Comparison of ENCODE assay signal across 11 cellular contexts in genomic region chr16:49464877-49465504, GRCh38.
DNase-seq lines count a peak whose midpoint lies in the region; ATAC-seq and TF ChIP-seq lines count a peak whose summit lies in the region.
"Had no signal": no experiment of that assay in that cellular context is flagged by ENCODE, and none has a peak within 500 bp of the region (broad histone marks: within the 10 kb centered on the region; RNA-seq: fewer than 3 reads in every experiment).

No MANE protein-coding gene starts in this region.

- no peaks in the 10 kb centered on the region for H3K4me1 ChIP-seq in A673 (ENCODE audit: insufficient read depth, low read length, poor library complexity, severe bottlenecking)
- H3K4me1 ChIP-seq: prostate gland, tibial artery had no signal

- POLR2A ChIA-PET in A673 (lab: Charles Lee; ENCODE audit: low non-redundant PET) = no interaction called here

- intact Hi-C loops in A673 (cut with micrococcal nuclease; ENCODE audit: unreplicated experiment) = no loop called here

- no peaks in the 10 kb centered on the region for H3K9me3 ChIP-seq in A673 (ENCODE audit: low read depth, low read length, poor library complexity, severe bottlenecking)
- H3K9me3 ChIP-seq: prostate gland, tibial artery had no signal

- no peak overlapping the region for H3K4me3 ChIP-seq in A673 (ENCODE audit: low read depth, low read length, poor library complexity, severe bottlenecking)
- H3K4me3 ChIP-seq: prostate gland, tibial artery had no signal

- BruUV-seq in A673 (replicated peaks; lab: Mats Ljungman, UMichigan) = no TSS peak

- H3K36me3 ChIP-seq in A673 (ENCODE audit: insufficient read depth, low read length, poor library complexity, severe bottlenecking) = no peaks in the 10 kb centered on the region
- H3K36me3 ChIP-seq: prostate gland, tibial artery had no signal

- DNase-seq in A673 (ENCODE audit: low spot score) = no peak
- DNase-seq in iPS-NIHi7 (ENCODE audit: extremely low spot score) = peak; percentile 88
- no peak for DNase-seq in NCI-H2227 (lab: John Stamatoyannopoulos, UW; ENCODE audit: unreplicated experiment)
- DNase-seq in NCI-H1092 treated with DMSO at 0.1 percent for 48 hours (lab: John Stamatoyannopoulos, UW) = no peak

- ATAC-seq in HG03565 (IDR thresholded peaks at IDR 0.05; ENCODE audit: unreplicated experiment) (no peak), HG02852 (IDR thresholded peaks at IDR 0.05; ENCODE audit: unreplicated experiment) (no peak)

- CTCF ChIA-PET in A673 (lab: Charles Lee) = interaction anchor here (0.6 kb wide), 1 partner anchor 57 kb away, joined by 3 read pairs; no protein-coding TSS in a partner anchor

- H3K27ac ChIP-seq in A673 (ENCODE audit: low read depth, low read length, poor library complexity, severe bottlenecking) (no peak overlapping the region), VCaP (no peak overlapping the region)
- H3K27ac ChIP-seq: HL-60, prostate gland, tibial artery had no signal

- TF ChIP-seq CTCF in A673 (conservative IDR thresholded peaks at IDR 0.05; ENCODE audit: low read depth, low read length) (peak; percentile 65), GM12874 (IDR thresholded peaks at IDR 0.05; ENCODE audit: insufficient read depth, low read depth, low read length) (peak; percentile 55), VCaP (conservative IDR thresholded peaks at IDR 0.05) (peak; percentile 28; the same call in 1 of the 2 replicates)

- no peaks in the 10 kb centered on the region for H3K27me3 ChIP-seq in A673 (replicated peaks; ENCODE audit: insufficient read depth, low read depth, low read length, poor library complexity)
